Comparison of ENCODE assay signal across 2 cellular contexts in the genomic region with DNA sequence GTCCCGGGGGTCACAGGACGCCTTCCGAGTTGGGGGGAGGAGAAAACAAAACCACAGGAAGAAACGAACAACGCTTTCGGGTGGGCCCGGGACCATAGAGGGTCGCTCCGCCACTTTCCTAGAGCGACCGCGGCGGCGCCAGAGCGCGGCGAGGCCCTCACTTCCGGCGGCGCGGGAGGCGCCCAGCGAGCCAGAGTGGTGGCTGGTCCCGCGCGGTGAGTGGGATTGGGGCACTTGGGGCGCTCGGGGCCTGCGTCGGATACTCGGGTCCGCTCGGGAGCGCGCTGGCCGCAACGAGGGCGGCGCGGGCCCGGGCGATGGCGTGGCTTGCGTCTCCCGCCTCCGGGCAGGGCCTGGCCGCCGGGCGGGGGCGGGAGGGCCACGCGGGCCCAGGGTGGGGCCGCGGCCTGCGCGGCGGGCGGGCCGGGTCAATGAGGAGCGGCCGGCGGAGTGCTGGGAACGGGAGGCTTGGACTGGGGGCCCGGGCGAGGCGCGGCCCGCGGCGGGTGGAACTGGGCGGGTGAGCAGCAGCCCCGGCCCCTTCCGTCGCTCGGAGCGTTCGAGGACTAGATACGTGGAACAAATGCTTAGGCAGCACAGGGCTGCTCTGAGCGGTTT.
TF ChIP-seq lines count a peak whose summit lies in the region.

ZNF22 (plus strand) TSS at position 160 of the 618 bp plus-strand sequence. CDS start 2,446 bp downstream, outside the sequence.

TF ChIP-seq in GM23338, 12 proteins besides CTCF, POLR2A, EP300 and RAD21:
- TF ChIP-seq EZH2phosphoT487 (IDR thresholded peaks at IDR 0.05; ENCODE audit: unreplicated experiment) = no peak
- no peak for TF ChIP-seq ZNF462 (CRISPR knock-in tag; IDR thresholded peaks at IDR 0.05)
- TF ChIP-seq POLR2AphosphoS5 (IDR thresholded peaks at IDR 0.05; ENCODE audit: low read depth) = peak; percentile 73
- 0 out of 2 replicates have a peak, but pooled peaks have one; percentile 28 for TF ChIP-seq CREB1 (CRISPR knock-in tag; IDR thresholded peaks at IDR 0.05; ENCODE audit: low read depth)
- TF ChIP-seq, protein P1, sequence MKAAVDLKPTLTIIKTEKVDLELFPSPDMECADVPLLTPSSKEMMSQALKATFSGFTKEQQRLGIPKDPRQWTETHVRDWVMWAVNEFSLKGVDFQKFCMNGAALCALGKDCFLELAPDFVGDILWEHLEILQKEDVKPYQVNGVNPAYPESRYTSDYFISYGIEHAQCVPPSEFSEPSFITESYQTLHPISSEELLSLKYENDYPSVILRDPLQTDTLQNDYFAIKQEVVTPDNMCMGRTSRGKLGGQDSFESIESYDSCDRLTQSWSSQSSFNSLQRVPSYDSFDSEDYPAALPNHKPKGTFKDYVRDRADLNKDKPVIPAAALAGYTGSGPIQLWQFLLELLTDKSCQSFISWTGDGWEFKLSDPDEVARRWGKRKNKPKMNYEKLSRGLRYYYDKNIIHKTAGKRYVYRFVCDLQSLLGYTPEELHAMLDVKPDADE (IDR thresholded peaks at IDR 0.05) = 0 out of 2 replicates have a peak, but pooled peaks have one; percentile 15

TF ChIP-seq in GM12878, 131 proteins besides CTCF, POLR2A, EP300 and RAD21 (continues in another document):
- TF ChIP-seq, protein P2, sequence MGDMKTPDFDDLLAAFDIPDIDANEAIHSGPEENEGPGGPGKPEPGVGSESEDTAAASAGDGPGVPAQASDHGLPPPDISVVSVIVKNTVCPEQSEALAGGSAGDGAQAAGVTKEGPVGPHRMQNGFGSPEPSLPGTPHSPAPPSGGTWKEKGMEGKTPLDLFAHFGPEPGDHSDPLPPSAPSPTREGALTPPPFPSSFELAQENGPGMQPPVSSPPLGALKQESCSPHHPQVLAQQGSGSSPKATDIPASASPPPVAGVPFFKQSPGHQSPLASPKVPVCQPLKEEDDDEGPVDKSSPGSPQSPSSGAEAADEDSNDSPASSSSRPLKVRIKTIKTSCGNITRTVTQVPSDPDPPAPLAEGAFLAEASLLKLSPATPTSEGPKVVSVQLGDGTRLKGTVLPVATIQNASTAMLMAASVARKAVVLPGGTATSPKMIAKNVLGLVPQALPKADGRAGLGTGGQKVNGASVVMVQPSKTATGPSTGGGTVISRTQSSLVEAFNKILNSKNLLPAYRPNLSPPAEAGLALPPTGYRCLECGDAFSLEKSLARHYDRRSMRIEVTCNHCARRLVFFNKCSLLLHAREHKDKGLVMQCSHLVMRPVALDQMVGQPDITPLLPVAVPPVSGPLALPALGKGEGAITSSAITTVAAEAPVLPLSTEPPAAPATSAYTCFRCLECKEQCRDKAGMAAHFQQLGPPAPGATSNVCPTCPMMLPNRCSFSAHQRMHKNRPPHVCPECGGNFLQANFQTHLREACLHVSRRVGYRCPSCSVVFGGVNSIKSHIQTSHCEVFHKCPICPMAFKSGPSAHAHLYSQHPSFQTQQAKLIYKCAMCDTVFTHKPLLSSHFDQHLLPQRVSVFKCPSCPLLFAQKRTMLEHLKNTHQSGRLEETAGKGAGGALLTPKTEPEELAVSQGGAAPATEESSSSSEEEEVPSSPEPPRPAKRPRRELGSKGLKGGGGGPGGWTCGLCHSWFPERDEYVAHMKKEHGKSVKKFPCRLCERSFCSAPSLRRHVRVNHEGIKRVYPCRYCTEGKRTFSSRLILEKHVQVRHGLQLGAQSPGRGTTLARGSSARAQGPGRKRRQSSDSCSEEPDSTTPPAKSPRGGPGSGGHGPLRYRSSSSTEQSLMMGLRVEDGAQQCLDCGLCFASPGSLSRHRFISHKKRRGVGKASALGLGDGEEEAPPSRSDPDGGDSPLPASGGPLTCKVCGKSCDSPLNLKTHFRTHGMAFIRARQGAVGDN (IDR thresholded peaks at IDR 0.05) = peak; percentile 86
- TF ChIP-seq RELB (IDR thresholded peaks at IDR 0.05; ENCODE audit: low read depth) (no peak), HDAC2 (IDR thresholded peaks at IDR 0.05) (no peak), HDAC6 (IDR thresholded peaks at IDR 0.05; ENCODE audit: unreplicated experiment) (no peak), HCFC1 (IDR thresholded peaks at IDR 0.05; ENCODE audit: low read length) (peak; percentile 50), GABPA (IDR thresholded peaks at IDR 0.05; ENCODE audit: low read depth) (peak; percentile 78), ATF7 (IDR thresholded peaks at IDR 0.05; ENCODE audit: low read depth) (no peak), ZBTB11 (CRISPR knock-in tag; IDR thresholded peaks at IDR 0.05) (no peak), POLR2AphosphoS5 (IDR thresholded peaks at IDR 0.05; ENCODE audit: low read length) (peak; percentile 72; the same call in 1 of the 2 replicates), SUZ12 (IDR thresholded peaks at IDR 0.05; ENCODE audit: unreplicated experiment) (no peak), RELA (IDR thresholded peaks at IDR 0.05; ENCODE audit: borderline replicate concordance, partially characterized antibody) (peak; percentile 61), BACH1 (IDR thresholded peaks at IDR 0.05; ENCODE audit: borderline replicate concordance) (peak; percentile 44; the same call in 1 of the 2 replicates), HSF1 (IDR thresholded peaks at IDR 0.05; ENCODE audit: low read depth, low read length) (no peak), MXI1 (IDR thresholded peaks at IDR 0.05; ENCODE audit: low read depth, low read length) (peak; percentile 50; the same call in 1 of the 2 replicates), NBN (IDR thresholded peaks at IDR 0.05) (no peak), PAX8 (IDR thresholded peaks at IDR 0.05) (no peak), EED (IDR thresholded peaks at IDR 0.05; ENCODE audit: low read depth) (no peak), MEF2B (IDR thresholded peaks at IDR 0.05; ENCODE audit: partially characterized antibody, poor library complexity, severe bottlenecking) (no peak), IRF4 (IDR thresholded peaks at IDR 0.05; ENCODE audit: low read depth, low read length) (no peak), CBX5 (IDR thresholded peaks at IDR 0.05; ENCODE audit: low read depth) (peak; percentile 5; the same call in 1 of the 2 replicates), YY1 (IDR thresholded peaks at IDR 0.05; ENCODE audit: low read depth, low read length) (peak; percentile 33; the same call in 1 of the 2 replicates), SMC3 (IDR thresholded peaks at IDR 0.05; ENCODE audit: borderline replicate concordance, low read length) (no peak), MYC (IDR thresholded peaks at IDR 0.05; ENCODE audit: insufficient read depth, insufficient read length, insufficient replicate concordance, low read length, severe bottlenecking) (peak; percentile 48), NFXL1 (IDR thresholded peaks at IDR 0.05; ENCODE audit: borderline replicate concordance) (no peak), RFX5 (IDR thresholded peaks at IDR 0.05; ENCODE audit: low read depth, low read length) (no peak), CHD2 (IDR thresholded peaks at IDR 0.05; ENCODE audit: borderline replicate concordance, low read depth, low read length) (0 out of 2 replicates have a peak, but pooled peaks have one; percentile 38), BMI1 (IDR thresholded peaks at IDR 0.05; ENCODE audit: borderline replicate concordance) (no peak)
- TF ChIP-seq, protein P3, sequence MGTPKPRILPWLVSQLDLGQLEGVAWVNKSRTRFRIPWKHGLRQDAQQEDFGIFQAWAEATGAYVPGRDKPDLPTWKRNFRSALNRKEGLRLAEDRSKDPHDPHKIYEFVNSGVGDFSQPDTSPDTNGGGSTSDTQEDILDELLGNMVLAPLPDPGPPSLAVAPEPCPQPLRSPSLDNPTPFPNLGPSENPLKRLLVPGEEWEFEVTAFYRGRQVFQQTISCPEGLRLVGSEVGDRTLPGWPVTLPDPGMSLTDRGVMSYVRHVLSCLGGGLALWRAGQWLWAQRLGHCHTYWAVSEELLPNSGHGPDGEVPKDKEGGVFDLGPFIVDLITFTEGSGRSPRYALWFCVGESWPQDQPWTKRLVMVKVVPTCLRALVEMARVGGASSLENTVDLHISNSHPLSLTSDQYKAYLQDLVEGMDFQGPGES (IDR thresholded peaks at IDR 0.05) = peak; percentile 42; the same call in 1 of the 2 replicates
- TF ChIP-seq, protein P4, sequence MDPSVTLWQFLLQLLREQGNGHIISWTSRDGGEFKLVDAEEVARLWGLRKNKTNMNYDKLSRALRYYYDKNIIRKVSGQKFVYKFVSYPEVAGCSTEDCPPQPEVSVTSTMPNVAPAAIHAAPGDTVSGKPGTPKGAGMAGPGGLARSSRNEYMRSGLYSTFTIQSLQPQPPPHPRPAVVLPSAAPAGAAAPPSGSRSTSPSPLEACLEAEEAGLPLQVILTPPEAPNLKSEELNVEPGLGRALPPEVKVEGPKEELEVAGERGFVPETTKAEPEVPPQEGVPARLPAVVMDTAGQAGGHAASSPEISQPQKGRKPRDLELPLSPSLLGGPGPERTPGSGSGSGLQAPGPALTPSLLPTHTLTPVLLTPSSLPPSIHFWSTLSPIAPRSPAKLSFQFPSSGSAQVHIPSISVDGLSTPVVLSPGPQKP (IDR thresholded peaks at IDR 0.05; ENCODE audit: low read depth, low read length) = peak; percentile 85
- TF ChIP-seq, protein P5, sequence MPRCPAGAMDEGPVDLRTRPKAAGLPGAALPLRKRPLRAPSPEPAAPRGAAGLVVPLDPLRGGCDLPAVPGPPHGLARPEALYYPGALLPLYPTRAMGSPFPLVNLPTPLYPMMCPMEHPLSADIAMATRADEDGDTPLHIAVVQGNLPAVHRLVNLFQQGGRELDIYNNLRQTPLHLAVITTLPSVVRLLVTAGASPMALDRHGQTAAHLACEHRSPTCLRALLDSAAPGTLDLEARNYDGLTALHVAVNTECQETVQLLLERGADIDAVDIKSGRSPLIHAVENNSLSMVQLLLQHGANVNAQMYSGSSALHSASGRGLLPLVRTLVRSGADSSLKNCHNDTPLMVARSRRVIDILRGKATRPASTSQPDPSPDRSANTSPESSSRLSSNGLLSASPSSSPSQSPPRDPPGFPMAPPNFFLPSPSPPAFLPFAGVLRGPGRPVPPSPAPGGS (IDR thresholded peaks at IDR 0.05; ENCODE audit: borderline replicate concordance, insufficient read depth, low read depth, low read length, poor library complexity, severe bottlenecking) = no peak
- TF ChIP-seq, protein P6, sequence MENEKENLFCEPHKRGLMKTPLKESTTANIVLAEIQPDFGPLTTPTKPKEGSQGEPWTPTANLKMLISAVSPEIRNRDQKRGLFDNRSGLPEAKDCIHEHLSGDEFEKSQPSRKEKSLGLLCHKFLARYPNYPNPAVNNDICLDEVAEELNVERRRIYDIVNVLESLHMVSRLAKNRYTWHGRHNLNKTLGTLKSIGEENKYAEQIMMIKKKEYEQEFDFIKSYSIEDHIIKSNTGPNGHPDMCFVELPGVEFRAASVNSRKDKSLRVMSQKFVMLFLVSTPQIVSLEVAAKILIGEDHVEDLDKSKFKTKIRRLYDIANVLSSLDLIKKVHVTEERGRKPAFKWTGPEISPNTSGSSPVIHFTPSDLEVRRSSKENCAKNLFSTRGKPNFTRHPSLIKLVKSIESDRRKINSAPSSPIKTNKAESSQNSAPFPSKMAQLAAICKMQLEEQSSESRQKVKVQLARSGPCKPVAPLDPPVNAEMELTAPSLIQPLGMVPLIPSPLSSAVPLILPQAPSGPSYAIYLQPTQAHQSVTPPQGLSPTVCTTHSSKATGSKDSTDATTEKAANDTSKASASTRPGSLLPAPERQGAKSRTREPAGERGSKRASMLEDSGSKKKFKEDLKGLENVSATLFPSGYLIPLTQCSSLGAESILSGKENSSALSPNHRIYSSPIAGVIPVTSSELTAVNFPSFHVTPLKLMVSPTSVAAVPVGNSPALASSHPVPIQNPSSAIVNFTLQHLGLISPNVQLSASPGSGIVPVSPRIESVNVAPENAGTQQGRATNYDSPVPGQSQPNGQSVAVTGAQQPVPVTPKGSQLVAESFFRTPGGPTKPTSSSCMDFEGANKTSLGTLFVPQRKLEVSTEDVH (IDR thresholded peaks at IDR 0.05; ENCODE audit: low read depth, partially characterized antibody) = no peak
